In genomic region chr20:50141018-50141675, GRCh38 we compare ENCODE assay signal across 19 cellular contexts. TPM values are rescaled to one million over a fixed set of nuclear protein-coding genes. Genes with fewer than 3 reads are reported as not detected.
DNase-seq lines count a peak whose midpoint lies in the region; ATAC-seq, FAIRE-seq and TF ChIP-seq lines count a peak whose summit lies in the region.
"Had no signal": no experiment of that assay in that cellular context is flagged by ENCODE, and none has a peak within 500 bp of the region (broad histone marks: within the 10 kb centered on the region; RNA-seq: fewer than 3 reads in every experiment).

No MANE protein-coding gene starts in this region.

- H3K27me3 ChIP-seq in H7 (ENCODE audit: control insufficient read depth, insufficient read depth, low read length) (no peaks in the 10 kb centered on the region), adipocyte (replicated peaks; ENCODE audit: control insufficient read depth, insufficient read depth, low read length) (no peaks in the 10 kb centered on the region), keratinocyte (ENCODE audit: control insufficient read depth, extremely low read depth, insufficient read depth, low read length) (no peaks in the 10 kb centered on the region), suprapubic skin (no peaks in the 10 kb centered on the region)
- H3K27me3 ChIP-seq: colonic mucosa, ovary, stomach had no signal

- H3K9me1 ChIP-seq in keratinocyte (ENCODE audit: control insufficient read depth, extremely low read depth, insufficient read depth, low read length): peaks cover 3% of the 10 kb centered on the region

- WGBS in suprapubic skin: 32% methylated on average over 4 of the region's 6 CpGs

- no peak overlapping the region for H2AFZ ChIP-seq in keratinocyte (ENCODE audit: control insufficient read depth, low read length)

- no peak for TF ChIP-seq EP300 in suprapubic skin (IDR thresholded peaks at IDR 0.05)

- H3K79me2 ChIP-seq in keratinocyte (ENCODE audit: control insufficient read depth, insufficient read depth, low read length): peaks cover 70% of the 10 kb centered on the region

- H3K27ac Mint-ChIP-seq in type B pancreatic cell: no peak overlapping the region
- H3K27ac Mint-ChIP-seq: naive B cell had no signal

- ATAC-seq in GM19023 (IDR thresholded peaks at IDR 0.05; ENCODE audit: unreplicated experiment) (no peak), HG03108 (IDR thresholded peaks at IDR 0.05; ENCODE audit: unreplicated experiment) (no peak)

- no peaks in the 10 kb centered on the region for H3K9me3 ChIP-seq in adipocyte (ENCODE audit: control insufficient read depth, low read length)
- H3K9me3 ChIP-seq in keratinocyte (ENCODE audit: control insufficient read depth, low read depth, low read length): no peaks in the 10 kb centered on the region
- H3K9me3 ChIP-seq in suprapubic skin: no peaks in the 10 kb centered on the region
- H3K9me3 ChIP-seq: colonic mucosa, ovary, stomach had no signal

- dilution Hi-C loops in keratinocyte (cut with MboI; ENCODE audit: extremely low pct_ligation_motif_present, low sequenced_read_pairs): no loop called here

- DNase-seq in H7 (peak; percentile 8), adipocyte (ENCODE audit: low read depth) (no peak), keratinocyte (ENCODE audit: low read depth, low spot score) (no peak), suprapubic skin (ENCODE audit: low spot score in 2 of 2) (no peak), type B pancreatic cell (ENCODE audit: extremely low spot score, unreplicated experiment) (no peak)
- DNase-seq: activated CD4-positive, alpha-beta T cell treated with anti-CD3 and anti-CD28 coated beads, Interleukin-2, amount 10 ng/mL, durations not matched to agents 7 days and 5 days; activated CD8-positive, alpha-beta memory T cell treated with anti-CD3 and anti-CD28 coated beads, Interleukin-2, amount 50 U/mL, for 4 hours; CD4-positive, alpha-beta T cell; colonic mucosa; DMS79; naive B cell; NCI-H146; NCI-H226; NK-92 treated with Interleukin-12 subunit alpha and Interleukin-12 subunit beta, amount 100 ng/mL, for 24 hours; ovary; stomach had no signal

- peaks cover 14% of the 10 kb centered on the region for H3K36me3 ChIP-seq in H7 (replicated peaks; ENCODE audit: control insufficient read depth, insufficient read depth, low read length)
- peaks cover 43% of the 10 kb centered on the region for H3K36me3 ChIP-seq in adipocyte (ENCODE audit: control insufficient read depth, insufficient read depth, low read length, severe bottlenecking)
- H3K36me3 ChIP-seq in keratinocyte (ENCODE audit: control insufficient read depth in 2 of 2, extremely low read depth in 1 of 2, insufficient read depth in 2 of 2, low read length in 2 of 2): peaks cover 36 to 37% of the 10 kb centered on the region in 2 experiments
- peaks cover 34% of the 10 kb centered on the region for H3K36me3 ChIP-seq in suprapubic skin
- H3K36me3 ChIP-seq: colonic mucosa, ovary had no signal

- H3K4me2 ChIP-seq in keratinocyte (ENCODE audit: control insufficient read depth, extremely low read depth, insufficient read depth, low read depth, low read length): peak overlapping the region; percentile 0

- FAIRE-seq in keratinocyte (lab: Jason Lieb, UNC): peak; percentile 52
- FAIRE-seq: TTC549 had no signal

- peaks cover 27% of the 10 kb centered on the region for H3K36me3 Mint-ChIP-seq in type B pancreatic cell

- no peak overlapping the region for H3K4me3 Mint-ChIP-seq in type B pancreatic cell
- H3K4me3 Mint-ChIP-seq: activated CD4-positive, alpha-beta T cell treated with anti-CD3 and anti-CD28 coated beads, Interleukin-2, amount 10 ng/mL, durations not matched to agents 7 days and 5 days; CD4-positive, alpha-beta T cell; naive B cell had no signal

- TF ChIP-seq CTCF in keratinocyte (optimal IDR thresholded peaks at IDR 0.05 in 1 of 3, IDR thresholded peaks at IDR 0.05 in 1 of 3, conservative IDR thresholded peaks at IDR 0.05 in 1 of 3; ENCODE audit: extremely low read depth in 1 of 3, insufficient read depth in 2 of 3, low read length in 3 of 3) (no peak), suprapubic skin (IDR thresholded peaks at IDR 0.05) (no peak), type B pancreatic cell (conservative IDR thresholded peaks at IDR 0.05) (no peak)

- no peaks in the 10 kb centered on the region for H3K9me3 Mint-ChIP-seq in type B pancreatic cell
- H3K9me3 Mint-ChIP-seq: activated CD4-positive, alpha-beta T cell treated with anti-CD3 and anti-CD28 coated beads, Interleukin-2, amount 10 ng/mL, durations not matched to agents 7 days and 5 days; CD4-positive, alpha-beta T cell; naive B cell had no signal

- H4K20me1 ChIP-seq in keratinocyte (ENCODE audit: control insufficient read depth, extremely low read depth, insufficient read depth, low read length): peaks cover 12% of the 10 kb centered on the region

- H3K27me3 Mint-ChIP-seq in type B pancreatic cell: no peaks in the 10 kb centered on the region
- H3K27me3 Mint-ChIP-seq: activated CD4-positive, alpha-beta T cell treated with anti-CD3 and anti-CD28 coated beads, Interleukin-2, amount 10 ng/mL, durations not matched to agents 7 days and 5 days; CD4-positive, alpha-beta T cell; naive B cell had no signal

- H3K4me1 Mint-ChIP-seq in type B pancreatic cell (ENCODE audit: unreplicated experiment): peaks cover 22% of the 10 kb centered on the region

- no peak for TF ChIP-seq POLR2A in suprapubic skin (IDR thresholded peaks at IDR 0.05)

- H3K9ac ChIP-seq in adipocyte (ENCODE audit: low read length) (peak overlapping the region; percentile 16), keratinocyte (ENCODE audit: control insufficient read depth, extremely low read depth, insufficient read depth, low read length) (peak overlapping the region; percentile 40)

- H3K4me3 ChIP-seq in H7 (ENCODE audit: insufficient read depth, low read depth, low read length): no peak overlapping the region
- no peak overlapping the region for H3K4me3 ChIP-seq in adipocyte (ENCODE audit: low read length)
- no peak overlapping the region for H3K4me3 ChIP-seq in keratinocyte (ENCODE audit: control insufficient read depth in 2 of 3, extremely low read depth in 1 of 3, insufficient read depth in 2 of 3, low read depth in 1 of 3, low read length in 3 of 3)
- no peak overlapping the region for H3K4me3 ChIP-seq in suprapubic skin
- H3K4me3 ChIP-seq: colonic mucosa, ovary, stomach had no signal

- H3K27ac ChIP-seq in keratinocyte (ENCODE audit: control insufficient read depth, insufficient read depth, low read length) (peak overlapping the region; percentile 67), suprapubic skin (peak overlapping the region; percentile 80)
- H3K27ac ChIP-seq: colonic mucosa, stomach had no signal

- H3K4me1 ChIP-seq in adipocyte (ENCODE audit: control insufficient read depth, insufficient read depth, low read length): peaks cover 57% of the 10 kb centered on the region
- peaks cover 74% of the 10 kb centered on the region for H3K4me1 ChIP-seq in keratinocyte (ENCODE audit: control insufficient read depth, extremely low read depth, insufficient read depth, low read length)
- peaks cover 93% of the 10 kb centered on the region for H3K4me1 ChIP-seq in suprapubic skin
- H3K4me1 ChIP-seq: colonic mucosa had no signal

RNA-seq across cellular contexts. Expression of gene PEDS1, which starts 12.4 kb away (rescaled TPM):
- total RNA-seq in H7 (2014; rRNA removed; shearing (Covaris generic)): 45.3 and 47.7 TPM in 2 replicates
- polyA plus RNA-seq in keratinocyte: 48.7 to 77.3 TPM (median 62.3 TPM) in 3 replicates
- 33.8 TPM for polyA plus RNA-seq in keratinocyte (2011; ENCODE audit: low read depth)
- polyA plus RNA-seq in keratinocyte (2011; cell fraction: cytosol; rRNA removed): 70.2 and 70.3 TPM in 2 replicates
- 95.5 and 103 TPM in 2 replicates for polyA plus RNA-seq in keratinocyte (2011; cell fraction: nucleus; rRNA removed)
- polyA plus RNA-seq in keratinocyte (2012; ENCODE audit: low replicate concordance): 45.3 and 52.4 TPM in 2 replicates
- 117 to 209 TPM (median 146 TPM) in 3 replicates for polyA minus RNA-seq in keratinocyte
- polyA minus RNA-seq in keratinocyte (2011; cell fraction: cytosol; rRNA and poly(A)+ RNA removed): 103 TPM
- 42.4 and 47.5 TPM in 2 replicates for polyA minus RNA-seq in keratinocyte (2011; cell fraction: nucleus; rRNA and poly(A)+ RNA removed)
- total RNA-seq in suprapubic skin (10 to 100 TPM; 30.5 to 82.2 (median 57.3) TPM), type B pancreatic cell (ENCODE audit: low replicate concordance) (29.9 and 42.9 TPM in 2 replicates)

RNA-seq across cellular contexts. Expression of gene UBE2V1, which starts 28.2 kb away (rescaled TPM):
- total RNA-seq in H7 (2014; rRNA removed; shearing (Covaris generic)): 65.1 and 72.9 TPM in 2 replicates
- polyA plus RNA-seq in keratinocyte: 61.8 to 155 TPM (median 117 TPM) in 3 replicates
- polyA plus RNA-seq in keratinocyte (2011; ENCODE audit: low read depth): 233 TPM
- polyA plus RNA-seq in keratinocyte (2011; cell fraction: cytosol; rRNA removed): 146 and 182 TPM in 2 replicates
- 132 and 143 TPM in 2 replicates for polyA plus RNA-seq in keratinocyte (2011; cell fraction: nucleus; rRNA removed)
- polyA plus RNA-seq in keratinocyte (2012; ENCODE audit: low replicate concordance): 92.0 and 131 TPM in 2 replicates
- polyA minus RNA-seq in keratinocyte: 32.3 to 92.9 TPM (median 62.0 TPM) in 3 replicates
- 37.2 TPM for polyA minus RNA-seq in keratinocyte (2011; cell fraction: cytosol; rRNA and poly(A)+ RNA removed)
- polyA minus RNA-seq in keratinocyte (2011; cell fraction: nucleus; rRNA and poly(A)+ RNA removed): 32.3 and 62.8 TPM in 2 replicates
- total RNA-seq in suprapubic skin (100 to 1,000 TPM in 2 of 4 donors, 10 to 100 TPM in 2; 80.5 to 162 (median 99.0) TPM), type B pancreatic cell (ENCODE audit: low replicate concordance) (90.5 and 117 TPM in 2 replicates)

RNA-seq across cellular contexts. Expression of gene CEBPB, which starts 49.5 kb away (rescaled TPM):
- 23.5 and 23.6 TPM in 2 replicates for total RNA-seq in H7 (2014; rRNA removed; shearing (Covaris generic))
- polyA plus RNA-seq in keratinocyte: 11.2 to 23.1 TPM (median 15.8 TPM) in 3 replicates
- polyA plus RNA-seq in keratinocyte (2011; ENCODE audit: low read depth): 29.3 TPM
- polyA plus RNA-seq in keratinocyte (2011; cell fraction: cytosol; rRNA removed): 8.5 and 17.2 TPM in 2 replicates
- 15.7 and 21.8 TPM in 2 replicates for polyA plus RNA-seq in keratinocyte (2011; cell fraction: nucleus; rRNA removed)
- polyA plus RNA-seq in keratinocyte (2012; ENCODE audit: low replicate concordance): 20.9 and 67.3 TPM in 2 replicates
- polyA minus RNA-seq in keratinocyte: 3.1 to 4.4 TPM (median 4.1 TPM) in 3 replicates
- 61.0 TPM for polyA minus RNA-seq in keratinocyte (2011; cell fraction: cytosol; rRNA and poly(A)+ RNA removed)
- polyA minus RNA-seq in keratinocyte (2011; cell fraction: nucleus; rRNA and poly(A)+ RNA removed): 16.2 and 23.4 TPM in 2 replicates
- total RNA-seq in suprapubic skin (10 to 100 TPM; 43.2 to 83.9 (median 69.2) TPM), type B pancreatic cell (ENCODE audit: low replicate concordance) (23.0 and 54.1 TPM in 2 replicates)
